In genomic region chr3:69306239-69307185, GRCh38 we compare ENCODE assay signal across 8 cellular contexts.
DNase-seq lines count a peak whose midpoint lies in the region; ATAC-seq, FAIRE-seq and TF ChIP-seq lines count a peak whose summit lies in the region.

No MANE protein-coding gene starts in this region.

- no peaks in the 10 kb centered on the region for H3K79me2 ChIP-seq in fibroblast of lung (ENCODE audit: control insufficient read depth, insufficient read depth, low read length)
- no peaks in the 10 kb centered on the region for H3K79me2 ChIP-seq in neural progenitor cell (ENCODE audit: low read depth)

- H3K4me2 ChIP-seq in fibroblast of lung (ENCODE audit: extremely low read depth, insufficient read depth, low read length): peak overlapping the region; percentile 60
- no peak overlapping the region for H3K4me2 ChIP-seq in neural progenitor cell

- peak; percentile 70 for ATAC-seq in GM19468 (IDR thresholded peaks at IDR 0.05; ENCODE audit: extremely low read depth, unreplicated experiment)
- peak; percentile 93 for ATAC-seq in HG03571 (IDR thresholded peaks at IDR 0.05; ENCODE audit: unreplicated experiment)
- ATAC-seq in Panc1: peak; percentile 95

- H3K36me3 Mint-ChIP-seq in neural progenitor cell: no peaks in the 10 kb centered on the region

- H2AFZ ChIP-seq in fibroblast of lung (ENCODE audit: low read length) (peak overlapping the region; percentile 64), neural progenitor cell (replicated peaks) (no peak overlapping the region)

- POLR2A ChIA-PET in Panc1 (lab: Charles Lee): no interaction called here

- no peaks in the 10 kb centered on the region for H3F3A ChIP-seq in neural progenitor cell (ENCODE audit: low read depth)

- peaks cover 3% of the 10 kb centered on the region for H3K4me1 Mint-ChIP-seq in neural progenitor cell

- H3K27me3 ChIP-seq in Panc1 (ENCODE audit: control insufficient read depth, insufficient read depth, low read length) (no peaks in the 10 kb centered on the region), fibroblast of lung (ENCODE audit: control insufficient read depth, insufficient read depth, low read length) (no peaks in the 10 kb centered on the region), neural progenitor cell (no peaks in the 10 kb centered on the region), stomach smooth muscle (ENCODE audit: control insufficient read depth in 1 of 2, insufficient read depth in 2 of 2, low read length in 2 of 2) (no peaks in the 10 kb centered on the region)

- H3K27ac ChIP-seq in Panc1 (ENCODE audit: low read length): no peak overlapping the region
- no peak overlapping the region for H3K27ac ChIP-seq in fibroblast of lung (ENCODE audit: insufficient read depth, low read length)
- H3K27ac ChIP-seq in neural progenitor cell: no peak overlapping the region
- peak overlapping the region; percentile 24 for H3K27ac ChIP-seq in stomach smooth muscle (ENCODE audit: low read length)

- no TSS peak for BruUV-seq in Panc1 (replicated peaks; lab: Mats Ljungman, UMichigan)

- no peaks in the 10 kb centered on the region for H3K9me3 ChIP-seq in Panc1 (ENCODE audit: control insufficient read depth, insufficient read depth, low read depth, low read length)
- no peaks in the 10 kb centered on the region for H3K9me3 ChIP-seq in fibroblast of lung (ENCODE audit: control insufficient read depth, insufficient read depth, low read depth, low read length)
- H3K9me3 ChIP-seq in neural progenitor cell (ENCODE audit: low read depth): no peaks in the 10 kb centered on the region
- no peaks in the 10 kb centered on the region for H3K9me3 ChIP-seq in stomach smooth muscle (ENCODE audit: control insufficient read depth in 2 of 2, low read length in 2 of 2)

- FAIRE-seq in D721Med (lab: Jason Lieb, UNC): peak; percentile 95

- H3K27ac Mint-ChIP-seq in neural progenitor cell: no peak overlapping the region

- CTCF ChIA-PET in Panc1 (lab: Charles Lee): interaction anchor here (0.6 to 2.6 kb wide), 5 partner anchors 104 to 185 kb away, joined by 3 to 20 read pairs (median 5); no protein-coding TSS in a partner anchor

- H3K4me3 ChIP-seq in Panc1 (ENCODE audit: low read depth in 2 of 2, low read length in 2 of 2) (no peak overlapping the region), fibroblast of lung (replicated peaks in 1 of 4; ENCODE audit: control extremely low read depth in 1 of 4, insufficient read depth in 1 of 4, low read depth in 3 of 4, low read length in 4 of 4) (no peak overlapping the region), neural progenitor cell (no peak overlapping the region), stomach smooth muscle (ENCODE audit: low read length in 2 of 2) (peak overlapping the region in 1 of 2 donors; percentile 40)

- no peak overlapping the region for H3K9ac ChIP-seq in fibroblast of lung (ENCODE audit: insufficient read depth, low read length)
- no peak overlapping the region for H3K9ac ChIP-seq in neural progenitor cell
- H3K9ac ChIP-seq in stomach smooth muscle (ENCODE audit: low read length in 2 of 2): peak overlapping the region in 1 of 2 donors; percentile 42

- H3K4me3 Mint-ChIP-seq in neural progenitor cell: no peak overlapping the region

- H3K9me3 Mint-ChIP-seq in neural progenitor cell: no peaks in the 10 kb centered on the region

- intact Hi-C loops in Panc1 (cut with micrococcal nuclease; ENCODE audit: unreplicated experiment): loop anchor here (2.0 to 5.0 kb wide), 3 partner anchors 146 to 366 kb away; partner anchors contain the start of gene LMOD3

- H3K36me3 ChIP-seq in Panc1 (ENCODE audit: control insufficient read depth, insufficient read depth, low read length): no peaks in the 10 kb centered on the region
- H3K36me3 ChIP-seq in fibroblast of lung (ENCODE audit: control insufficient read depth, insufficient read depth, low read length): no peaks in the 10 kb centered on the region
- H3K36me3 ChIP-seq in neural progenitor cell: no peaks in the 10 kb centered on the region
- H3K36me3 ChIP-seq in stomach smooth muscle (ENCODE audit: control insufficient read depth in 2 of 2, insufficient read depth in 2 of 2, low read length in 2 of 2): no peaks in the 10 kb centered on the region

- in situ Hi-C loops in Panc1 (cut with HindIII; ENCODE audit: low pct_unique_long_range_greater_than_20kb, low sequenced_read_pairs): no loop called here

- no peaks in the 10 kb centered on the region for H3K27me3 Mint-ChIP-seq in neural progenitor cell (ENCODE audit: insufficient read depth, low read depth)

- peak; percentile 90 for TF ChIP-seq CTCF in D721Med (IDR thresholded peaks at IDR 0.05; ENCODE audit: insufficient read depth, missing control alignments)
- TF ChIP-seq CTCF in Panc1 (IDR thresholded peaks at IDR 0.05): peak; percentile 86
- TF ChIP-seq CTCF in fibroblast of lung (conservative IDR thresholded peaks at IDR 0.05 in 1 of 2, IDR thresholded peaks at IDR 0.05 in 1 of 2; ENCODE audit: low read depth in 1 of 2, low read length in 2 of 2): peak; percentile 97
- peak; percentile 94 for TF ChIP-seq CTCF in neural progenitor cell (IDR thresholded peaks at IDR 0.05)

- H3K4me1 ChIP-seq in Panc1 (ENCODE audit: control insufficient read depth, insufficient read depth, low read length) (no peaks in the 10 kb centered on the region; the same call in 1 of the 2 replicates), fibroblast of lung (ENCODE audit: control insufficient read depth, extremely low read depth, insufficient read depth, low read length) (no peaks in the 10 kb centered on the region), neural progenitor cell (no peaks in the 10 kb centered on the region), stomach smooth muscle (ENCODE audit: control insufficient read depth, insufficient read depth, low read length) (peaks cover 6% of the 10 kb centered on the region)

- no peaks in the 10 kb centered on the region for H4K20me1 ChIP-seq in fibroblast of lung (ENCODE audit: control insufficient read depth, extremely low read depth, insufficient read depth, low read length)
- H4K20me1 ChIP-seq in neural progenitor cell (ENCODE audit: low read depth): no peaks in the 10 kb centered on the region

- DNase-seq in D721Med (ENCODE audit: insufficient read length, low spot score) (no peak), Panc1 (ENCODE audit: low read depth, low spot score) (peak; percentile 61), activated T-helper 1 cell treated with Interleukin-2 at 50 U/mL for 16 hours (ENCODE audit: low read depth) (peak; percentile 35), fibroblast of lung (ENCODE audit: low read depth in 2 of 2) (peak; percentile 77 to 96), neural progenitor cell (ENCODE audit: low spot score) (peak; percentile 83)
